9 cellular contexts compared by ENCODE assay signal in the genomic region with DNA sequence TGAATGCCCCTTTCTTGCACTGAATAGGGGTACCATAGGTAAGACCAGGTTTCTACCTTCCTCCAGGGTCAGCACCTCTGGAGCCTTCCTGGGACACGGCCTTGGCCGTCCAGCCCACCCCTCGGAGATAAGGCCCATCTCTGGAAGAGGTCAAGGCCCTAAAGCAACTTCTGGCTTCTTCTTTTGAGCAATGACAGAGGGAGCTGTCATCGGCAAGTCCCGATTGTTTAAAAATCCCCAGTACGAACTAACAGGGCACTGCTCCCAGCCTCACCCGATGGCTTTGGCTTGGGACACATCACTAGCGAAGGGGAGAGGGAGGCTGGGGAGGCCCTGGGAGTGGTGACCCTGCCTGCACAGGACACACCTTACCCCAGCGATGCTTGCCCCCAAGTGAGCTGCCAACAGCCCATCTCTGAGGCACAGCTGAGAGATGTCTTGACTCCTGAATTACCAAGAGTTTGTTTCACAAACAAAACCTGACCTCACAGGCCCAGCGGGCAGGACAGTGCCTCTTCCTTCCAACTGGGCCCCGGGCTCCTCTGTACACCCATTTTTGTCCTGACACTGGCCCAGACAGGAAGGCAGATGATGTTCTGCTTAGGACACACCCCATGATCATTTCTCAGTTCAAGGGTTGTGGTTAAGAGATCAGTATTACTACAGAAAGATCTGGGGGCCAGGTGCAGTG. TPM values are rescaled to one million over a fixed set of nuclear protein-coding genes. Genes with fewer than 3 reads are reported as not detected.
A peak's percentile ranks its signal among the peaks of the same experiment; 100 is the strongest.
DNase-seq lines count a peak whose midpoint lies in the region; ATAC-seq, FAIRE-seq and TF ChIP-seq lines count a peak whose summit lies in the region.
"Had no signal": no experiment of that assay in that cellular context is flagged by ENCODE, and none has a peak within 500 bp of the region (broad histone marks: within the 10 kb centered on the region; RNA-seq: fewer than 3 reads in every experiment).

No MANE protein-coding gene starts in this region.

- no peak overlapping the region for H3K4me3 Mint-ChIP-seq in natural killer cell

- H4K20me1 ChIP-seq in GM12878 (ENCODE audit: control insufficient read depth, insufficient read depth), result no peaks in the 10 kb centered on the region; the same call in 1 of the 2 replicates

- no peak; a peak in 1 of 4 replicates for TF ChIP-seq EP300 in GM12878 (IDR thresholded peaks at IDR 0.05; ENCODE audit: borderline replicate concordance in 1 of 2, control insufficient read depth in 1 of 2, low read depth in 2 of 2, low read length in 2 of 2)

- no peak for FAIRE-seq in GM12878 (lab: Jason Lieb, UNC)

- no TSS peak for BruUV-seq in GM12878 (replicated peaks; lab: Mats Ljungman, UMichigan)

- peak overlapping the region; percentile 86 for H3K27ac ChIP-seq in GM12878 (ENCODE audit: control insufficient read depth, insufficient read depth)

- H3K36me3 ChIP-seq in GM06990 (ENCODE audit: control insufficient read depth, insufficient read depth, low read length), result peaks cover 44% of the 10 kb centered on the region
- H3K36me3 ChIP-seq in GM12878 (ENCODE audit: control insufficient read depth in 2 of 2, insufficient read depth in 2 of 2, low read length in 1 of 2), result peaks cover 2 to 26% of the 10 kb centered on the region in 2 experiments; a peak in 3 of 4 replicates

- peak; percentile 45 for ATAC-seq in HG02938 (IDR thresholded peaks at IDR 0.05; ENCODE audit: unreplicated experiment)
- peak; percentile 54 for ATAC-seq in GM12878
- ATAC-seq in natural killer cell, result no peak

- in situ Hi-C loops in GM12878 (cut with MboI), result loop anchor here (25.0 kb wide), 1 partner anchor 1911 kb away; the partner anchor contains the start of gene UBALD2

- peak overlapping the region; percentile 97 for H3K4me3 ChIP-seq in GM06990 (replicated peaks; ENCODE audit: low read depth, low read length)
- H3K4me3 ChIP-seq in GM12878, result peak overlapping the region; percentile 70

- H3K4me1 Mint-ChIP-seq in natural killer cell, result peaks cover 20 to 38% of the 10 kb centered on the region in 2 donors

- WGBS in GM12878 (ENCODE audit: insufficient coverage, insufficient replicate concordance, low lambda C conversion rate, missing lambda C conversion rate), result 5% methylated on average over 11 of the region's 11 CpGs

- peak overlapping the region; percentile 56 to 60 for H3K27ac Mint-ChIP-seq in natural killer cell

- H3K27me3 ChIP-seq in GM06990 (replicated peaks; ENCODE audit: control insufficient read depth, insufficient read depth, low read length), result no peaks in the 10 kb centered on the region
- no peaks in the 10 kb centered on the region for H3K27me3 ChIP-seq in GM12878 (replicated peaks in 1 of 2; ENCODE audit: control insufficient read depth in 2 of 2, insufficient read depth in 2 of 2, low read length in 1 of 2)

- SMC1A ChIA-PET in GM12878 (lab: Charles Lee; ENCODE audit: uncharacterized antibody, unreplicated experiment), result interaction anchor here (0.5 to 7.4 kb wide), 15 partner anchors 9 to 154 kb away, joined by 3 to 51 read pairs (median 5); partner anchors contain the start of genes C17orf99 and TMC8

- H2AFZ ChIP-seq in GM12878 (ENCODE audit: control insufficient read depth, low read depth, low read length), result no peak overlapping the region

- peak overlapping the region; percentile 96 for H3K4me2 ChIP-seq in GM12878 (ENCODE audit: control insufficient read depth, insufficient read depth)

- H3K9me3 ChIP-seq in GM12878 (replicated peaks; ENCODE audit: control insufficient read depth, insufficient read depth, low read length), result no peaks in the 10 kb centered on the region

- POLR2A ChIA-PET in GM12878 (lab: Charles Lee), result interaction anchor here (0.6 to 8.7 kb wide), 16 partner anchors 11 to 58 kb away, joined by 3 to 85 read pairs (median 6); partner anchors contain the start of genes C17orf99, TK1, TMC6 and TMC8

- intact Hi-C loops in GM12878 (cut with micrococcal nuclease; ENCODE audit: unreplicated experiment) (loop anchor here (2.0 kb wide), 1 partner anchor 38 kb away; no protein-coding TSS in a partner anchor), natural killer cell (cut with micrococcal nuclease) (no loop called here)

- H3K4me1 ChIP-seq in GM12878 (ENCODE audit: control insufficient read depth, insufficient read depth, low read length), result peaks cover 64% of the 10 kb centered on the region

- no peak; the same call in none of the 2 replicates for TF ChIP-seq POLR2A in GM12878 (IDR thresholded peaks at IDR 0.05; ENCODE audit: low read depth, low read length)

- peak; percentile 71 for DNase-seq in GM06990 (ENCODE audit: extremely low read depth, insufficient read length)
- peak; percentile 66 for DNase-seq in GM12878 (ENCODE audit: low read depth, low spot score)
- no peak for DNase-seq in natural killer cell
- DNase-seq in AG08396 (ENCODE audit: low spot score), result no peak
- DNase-seq in hepatic stellate cell (ENCODE audit: low spot score), result no peak
- DNase-seq in glomerular visceral epithelial cell (ENCODE audit: extremely low spot score), result no peak
- no peak for DNase-seq in stimulated activated naive CD4-positive, alpha-beta T cell treated with Interleukin-2 at 50 U/mL for 16 hours (lab: John Stamatoyannopoulos, UW)

- RAD21 ChIA-PET in GM12878 (lab: Charles Lee; ENCODE audit: unreplicated experiment), result interaction anchor here (0.6 to 8.6 kb wide), 13 partner anchors 7 to 78 kb away, joined by 3 to 83 read pairs (median 3); partner anchors contain the start of genes TMC6 and TMC8

- H3K27me3 Mint-ChIP-seq in natural killer cell (ENCODE audit: low read depth in 2 of 2), result no peaks in the 10 kb centered on the region

- TF ChIP-seq RAD21 in GM12878 (IDR thresholded peaks at IDR 0.05; ENCODE audit: insufficient read depth, low read depth, low read length), result no peak

- no peaks in the 10 kb centered on the region for H3K9me3 Mint-ChIP-seq in natural killer cell

- CTCF ChIA-PET in GM12878 (lab: Yijun Ruan, JAX), result interaction anchor here (0.8 to 9.0 kb wide), 13 partner anchors 9 to 88 kb away, joined by 3 to 132 read pairs (median 6); partner anchors contain the start of genes AFMID, C17orf99, TK1 and TMC6

- peaks cover 56% of the 10 kb centered on the region for H3K79me2 ChIP-seq in GM12878 (ENCODE audit: control insufficient read depth, insufficient read depth, low read length)

- peak overlapping the region; percentile 54 for H3K9ac ChIP-seq in GM12878 (ENCODE audit: control insufficient read depth, insufficient read depth, low read length)

- no peaks in the 10 kb centered on the region for H3K36me3 Mint-ChIP-seq in natural killer cell

- TF ChIP-seq CTCF in GM06990 (IDR thresholded peaks at IDR 0.05; ENCODE audit: insufficient read depth, low read length, poor library complexity, severe bottlenecking), result no peak
- TF ChIP-seq CTCF in GM12878 (IDR thresholded peaks at IDR 0.05 in 2 of 3, conservative IDR thresholded peaks at IDR 0.05 in 1 of 3; ENCODE audit: control insufficient read depth in 2 of 3, extremely low read depth in 1 of 3, insufficient read depth in 1 of 3, low read depth in 3 of 3, low read length in 3 of 3), result no peak
- no peak for TF ChIP-seq CTCF in natural killer cell (IDR thresholded peaks at IDR 0.05)

RNA-seq across cellular contexts. Expression of gene SYNGR2, which starts 4.8 kb away (rescaled TPM):
- total RNA-seq in GM12878 (2013; cell fraction: nucleolus; rRNA removed), result 161 and 167 TPM in 2 replicates
- total RNA-seq in GM12878 (2014; rRNA removed) (189 and 212 TPM in 2 replicates), GM12878 (2014; rRNA removed; fragmentation: Illumina TruSeq; extraction: Trizol) (112 and 126 TPM in 2 replicates), GM12878 (2021) (291 and 310 TPM in 2 replicates), natural killer cell (10 to 100 TPM; 41.2 to 62.1 (median 43.5) TPM)
- polyA plus RNA-seq in GM12878 (2011; ENCODE audit: low read depth), result 105 TPM
- polyA plus RNA-seq in GM12878 (2011; rRNA removed) (134 and 329 TPM in 2 replicates), GM12878 (2014; fragmentation: Illumina TruSeq; extraction: Trizol) (69.3 and 212 TPM in 2 replicates), GM12878 (2014; fragmentation: Nextera tagmentation; extraction: Ambion mirVana) (10 to 100 TPM in 1 of 2 experiments, 1 to 10 TPM in 1; 4.4 to 28.8 TPM), GM12878 (2014; rRNA removed) (310 and 312 TPM in 2 replicates), GM12878 (2016; fragmentation: Nextera tagmentation; extraction: Ambion mirVana) (100 to 1,000 TPM; 491 to 529 TPM)
- polyA plus RNA-seq in GM12878 (2011; cell fraction: cytosol; rRNA removed), result 630 and 860 TPM in 2 replicates
- 304 and 332 TPM in 2 replicates for polyA plus RNA-seq in GM12878 (2011; cell fraction: nucleus; rRNA removed)
- 386 and 393 TPM in 2 replicates for polyA plus RNA-seq in GM12878 (2012)
- 329 and 477 TPM in 2 replicates for polyA minus RNA-seq in GM12878 (2011; rRNA and poly(A)+ RNA removed)
- polyA minus RNA-seq in GM12878 (2011; cell fraction: cytosol; rRNA and poly(A)+ RNA removed), result 131 and 150 TPM in 2 replicates
- 60.8 and 82.3 TPM in 2 replicates for polyA minus RNA-seq in GM12878 (2011; cell fraction: nucleus; rRNA and poly(A)+ RNA removed)

RNA-seq across cellular contexts. Expression of gene TK1, which starts 13.7 kb away (rescaled TPM):
- total RNA-seq in GM12878 (2013; cell fraction: nucleolus; rRNA removed), result 11.3 and 13.8 TPM in 2 replicates
- total RNA-seq in GM12878 (2014; rRNA removed) (93.2 and 102 TPM in 2 replicates), GM12878 (2014; rRNA removed; fragmentation: Illumina TruSeq; extraction: Trizol) (49.9 and 53.4 TPM in 2 replicates), GM12878 (2021) (89.7 and 96.3 TPM in 2 replicates), natural killer cell (1 to 10 TPM; 2.1 to 5.1 (median 3.9) TPM)
- 34.9 TPM for polyA plus RNA-seq in GM12878 (2011; ENCODE audit: low read depth)
- polyA plus RNA-seq in GM12878 (2011; rRNA removed) (32.6 and 62.7 TPM in 2 replicates), GM12878 (2014; fragmentation: Illumina TruSeq; extraction: Trizol) (27.4 and 55.2 TPM in 2 replicates), GM12878 (2014; fragmentation: Nextera tagmentation; extraction: Ambion mirVana) (10 to 100 TPM in 1 of 2 experiments, 1 to 10 TPM in 1; 4.6 to 13.0 TPM), GM12878 (2014; rRNA removed) (127 and 128 TPM in 2 replicates), GM12878 (2016; fragmentation: Nextera tagmentation; extraction: Ambion mirVana) (100 to 1,000 TPM; 168 to 175 TPM)
- polyA plus RNA-seq in GM12878 (2011; cell fraction: cytosol; rRNA removed), result 161 and 278 TPM in 2 replicates
- 136 and 156 TPM in 2 replicates for polyA plus RNA-seq in GM12878 (2011; cell fraction: nucleus; rRNA removed)
- 62.9 and 70.7 TPM in 2 replicates for polyA plus RNA-seq in GM12878 (2012)
- polyA minus RNA-seq in GM12878 (2011; rRNA and poly(A)+ RNA removed), result 92.8 and 202 TPM in 2 replicates
- polyA minus RNA-seq in GM12878 (2011; cell fraction: cytosol; rRNA and poly(A)+ RNA removed), result 47.4 and 52.8 TPM in 2 replicates
- 23.5 and 34.4 TPM in 2 replicates for polyA minus RNA-seq in GM12878 (2011; cell fraction: nucleus; rRNA and poly(A)+ RNA removed)

RNA-seq across cellular contexts. Expression of gene AFMID, which starts 14.0 kb away (rescaled TPM):
- 58.4 and 68.9 TPM in 2 replicates for total RNA-seq in GM12878 (2013; cell fraction: nucleolus; rRNA removed)
- 60.7 and 79.9 TPM in 2 replicates for total RNA-seq in GM12878 (2014; rRNA removed)
- total RNA-seq in GM12878 (2014; rRNA removed; fragmentation: Illumina TruSeq; extraction: Trizol), result 51.9 and 54.3 TPM in 2 replicates
- total RNA-seq in GM12878 (2021), result 45.8 and 47.0 TPM in 2 replicates
- polyA plus RNA-seq in GM12878 (2011; ENCODE audit: low read depth), result 95.9 TPM
- 46.3 and 58.9 TPM in 2 replicates for polyA plus RNA-seq in GM12878 (2011; rRNA removed)
- polyA plus RNA-seq in GM12878 (2011; cell fraction: cytosol; rRNA removed), result 72.4 and 108 TPM in 2 replicates
- polyA plus RNA-seq in GM12878 (2011; cell fraction: nucleus; rRNA removed), result 100 and 117 TPM in 2 replicates
- 54.5 and 55.0 TPM in 2 replicates for polyA plus RNA-seq in GM12878 (2012)
- polyA plus RNA-seq in GM12878 (2014; fragmentation: Illumina TruSeq; extraction: Trizol), result 70.8 and 77.9 TPM in 2 replicates
- 10 to 100 TPM; 50.3 to 98.8 TPM for polyA plus RNA-seq in GM12878 (2014; fragmentation: Nextera tagmentation; extraction: Ambion mirVana)
- 51.2 and 68.7 TPM in 2 replicates for polyA plus RNA-seq in GM12878 (2014; rRNA removed)
- polyA plus RNA-seq in GM12878 (2016; fragmentation: Nextera tagmentation; extraction: Ambion mirVana), result 10 to 100 TPM; 36.1 to 41.3 TPM
- polyA minus RNA-seq in GM12878 (2011; rRNA and poly(A)+ RNA removed), result 66.9 and 116 TPM in 2 replicates
- 25.5 and 26.8 TPM in 2 replicates for polyA minus RNA-seq in GM12878 (2011; cell fraction: cytosol; rRNA and poly(A)+ RNA removed)
- polyA minus RNA-seq in GM12878 (2011; cell fraction: nucleus; rRNA and poly(A)+ RNA removed), result 18.5 and 31.9 TPM in 2 replicates
- total RNA-seq in natural killer cell, result 1 to 10 TPM; 2.2 to 4.1 (median 2.3) TPM

RNA-seq across cellular contexts. Expression of gene C17orf99, which starts 27.0 kb away (rescaled TPM):
- total RNA-seq in GM12878 (2013; cell fraction: nucleolus; rRNA removed), result 3.6 and 5.5 TPM in 2 replicates
- total RNA-seq in GM12878 (2014; rRNA removed) (2.1 and 5.9 TPM in 2 replicates), GM12878 (2014; rRNA removed; fragmentation: Illumina TruSeq; extraction: Trizol) (1.6 and 1.9 TPM in 2 replicates), GM12878 (2021) (3.1 and 4.4 TPM in 2 replicates), natural killer cell (not detected)
- 1.5 TPM for polyA plus RNA-seq in GM12878 (2011; ENCODE audit: low read depth)
- polyA plus RNA-seq in GM12878 (2011; rRNA removed) (2.2 and 3.5 TPM in 2 replicates), GM12878 (2014; fragmentation: Illumina TruSeq; extraction: Trizol) (0.22 and 1.4 TPM in 2 replicates), GM12878 (2014; fragmentation: Nextera tagmentation; extraction: Ambion mirVana) (under 1 TPM; 0.20 to 0.48 TPM), GM12878 (2014; rRNA removed) (4.8 and 5.6 TPM in 2 replicates), GM12878 (2016; fragmentation: Nextera tagmentation; extraction: Ambion mirVana) (1 to 10 TPM; 3.0 to 4.5 TPM)
- 4.1 and 4.5 TPM in 2 replicates for polyA plus RNA-seq in GM12878 (2011; cell fraction: cytosol; rRNA removed)
- polyA plus RNA-seq in GM12878 (2011; cell fraction: nucleus; rRNA removed), result 5.0 and 11.8 TPM in 2 replicates
- 3.6 and 6.7 TPM in 2 replicates for polyA plus RNA-seq in GM12878 (2012)
- 2.9 and 5.1 TPM in 2 replicates for polyA minus RNA-seq in GM12878 (2011; rRNA and poly(A)+ RNA removed)
- 2.7 TPM in 1 of 2 replicates, not detected in the other for polyA minus RNA-seq in GM12878 (2011; cell fraction: cytosol; rRNA and poly(A)+ RNA removed)
- 0.36 and 4.7 TPM in 2 replicates for polyA minus RNA-seq in GM12878 (2011; cell fraction: nucleus; rRNA and poly(A)+ RNA removed)
- total RNA-seq: glomerular endothelial cell had no signal

RNA-seq across cellular contexts. Expression of gene BIRC5, which starts 40.9 kb away (rescaled TPM):
- total RNA-seq in GM12878 (2013; cell fraction: nucleolus; rRNA removed), result 25.6 and 33.4 TPM in 2 replicates
- total RNA-seq in GM12878 (2014; rRNA removed) (104 and 105 TPM in 2 replicates), GM12878 (2014; rRNA removed; fragmentation: Illumina TruSeq; extraction: Trizol) (64.3 and 74.8 TPM in 2 replicates), GM12878 (2021) (73.8 and 76.9 TPM in 2 replicates), natural killer cell (1 to 10 TPM in 2 of 3 donors, under 1 TPM in 1; 0.73 to 1.9 (median 1.2) TPM)
- 23.5 TPM for polyA plus RNA-seq in GM12878 (2011; ENCODE audit: low read depth)
- polyA plus RNA-seq in GM12878 (2011; rRNA removed) (41.0 and 49.0 TPM in 2 replicates), GM12878 (2014; fragmentation: Illumina TruSeq; extraction: Trizol) (31.4 and 51.7 TPM in 2 replicates), GM12878 (2014; fragmentation: Nextera tagmentation; extraction: Ambion mirVana) (10 to 100 TPM; 89.2 to 92.4 TPM), GM12878 (2014; rRNA removed) (115 and 119 TPM in 2 replicates), GM12878 (2016; fragmentation: Nextera tagmentation; extraction: Ambion mirVana) (100 to 1,000 TPM; 163 to 175 TPM)
- 49.0 and 62.8 TPM in 2 replicates for polyA plus RNA-seq in GM12878 (2011; cell fraction: cytosol; rRNA removed)
- polyA plus RNA-seq in GM12878 (2011; cell fraction: nucleus; rRNA removed), result 34.8 and 41.5 TPM in 2 replicates
- polyA plus RNA-seq in GM12878 (2012), result 38.2 and 42.6 TPM in 2 replicates
- polyA minus RNA-seq in GM12878 (2011; rRNA and poly(A)+ RNA removed), result 43.5 and 58.7 TPM in 2 replicates
- 15.9 and 16.1 TPM in 2 replicates for polyA minus RNA-seq in GM12878 (2011; cell fraction: cytosol; rRNA and poly(A)+ RNA removed)
- polyA minus RNA-seq in GM12878 (2011; cell fraction: nucleus; rRNA and poly(A)+ RNA removed), result 15.5 and 29.3 TPM in 2 replicates

Comparison
In these comparisons a context has a peak if more than half of its experiments do, and no peak if none do; other contexts are left out.
1. DNase-seq: peak in GM06990 (single experiment) and GM12878 (single experiment); none in natural killer cell (single experiment), AG08396 (single experiment), hepatic stellate cell (single experiment), glomerular visceral epithelial cell (single experiment) and stimulated activated naive CD4-positive, alpha-beta T cell treated with Interleukin-2 at 50 U/mL for 16 hours (single experiment).
2. ATAC-seq: peak in HG02938 (single experiment) and GM12878 (single experiment); none in natural killer cell (0 of 3).
3. RNA of gene AFMID, which starts 14.0 kb away (total RNA-seq): 45.8 to 79.9 TPM in GM12878; 2.2 to 4.1 TPM in natural killer cell; every median in the first group is over 4 times any median in the second.